Comparison of ENCODE assay signal across 14 cellular contexts in genomic region chr6:97195117-97195516, GRCh38.
DNase-seq lines count a peak whose midpoint lies in the region; ATAC-seq and TF ChIP-seq lines count a peak whose summit lies in the region.
"Had no signal": no experiment of that assay in that cellular context is flagged by ENCODE, and none has a peak within 500 bp of the region (broad histone marks: within the 10 kb centered on the region; RNA-seq: fewer than 3 reads in every experiment).

No MANE protein-coding gene starts in this region.

- H3K9me3 ChIP-seq in suprapubic skin, result no peaks in the 10 kb centered on the region

- TF ChIP-seq CTCF in brain microvascular endothelial cell (IDR thresholded peaks at IDR 0.05; ENCODE audit: low read depth, low read length, missing control alignments), result no peak
- TF ChIP-seq CTCF in suprapubic skin (IDR thresholded peaks at IDR 0.05), result no peak

- H3K4me1 ChIP-seq in suprapubic skin, result no peaks in the 10 kb centered on the region

- no peaks in the 10 kb centered on the region for H3K27me3 Mint-ChIP-seq in T-helper 2 cell treated with Interferon-gamma antibody and Interleukin-4, amounts not matched to agents 5 μg/mL and 100 μg/mL, for 36 hours (ENCODE audit: low read depth)
- H3K27me3 Mint-ChIP-seq: dendritic cell treated with granulocyte-macrophage colony-stimulating factor and Interleukin-4, amounts not matched to agents 40 ng/mL and 50 ng/mL, for 4 days had no signal

- H3K27me3 ChIP-seq in brain microvascular endothelial cell (replicated peaks) (no peaks in the 10 kb centered on the region), suprapubic skin (no peaks in the 10 kb centered on the region)

- H3K27ac ChIP-seq in brain microvascular endothelial cell (no peak overlapping the region), suprapubic skin (no peak overlapping the region)
- H3K27ac ChIP-seq: C4-2B had no signal

- H3K4me1 Mint-ChIP-seq in T-helper 2 cell treated with Interferon-gamma antibody and Interleukin-4, amounts not matched to agents 5 μg/mL and 100 μg/mL, for 36 hours (ENCODE audit: low read depth), result no peaks in the 10 kb centered on the region

- in situ Hi-C loops in brain microvascular endothelial cell (cut with HindIII; ENCODE audit: low pct_ligation_motif_present, low sequenced_read_pairs), result no loop called here

- TF ChIP-seq POLR2A in suprapubic skin (IDR thresholded peaks at IDR 0.05), result no peak

- H3K4me3 ChIP-seq in brain microvascular endothelial cell (ENCODE audit: low read depth, low read length) (no peak overlapping the region), suprapubic skin (no peak overlapping the region)

- no peaks in the 10 kb centered on the region for H3K9me3 Mint-ChIP-seq in T-helper 2 cell treated with Interferon-gamma antibody and Interleukin-4, amounts not matched to agents 5 μg/mL and 100 μg/mL, for 36 hours
- H3K9me3 Mint-ChIP-seq: dendritic cell treated with granulocyte-macrophage colony-stimulating factor and Interleukin-4, amounts not matched to agents 40 ng/mL and 50 ng/mL, for 4 days had no signal

- H3K36me3 ChIP-seq in brain microvascular endothelial cell (replicated peaks) (no peaks in the 10 kb centered on the region), suprapubic skin (peaks cover 3% of the 10 kb centered on the region)

- WGBS in suprapubic skin, result 45% methylated on average over 1 of the region's 1 CpG

- no peak for TF ChIP-seq EP300 in suprapubic skin (IDR thresholded peaks at IDR 0.05)

- H3K36me3 Mint-ChIP-seq in T-helper 2 cell treated with Interferon-gamma antibody and Interleukin-4, amounts not matched to agents 5 μg/mL and 100 μg/mL, for 36 hours (ENCODE audit: low read depth), result peaks cover 15% of the 10 kb centered on the region

- DNase-seq in Daoy (ENCODE audit: low read depth) (peak; percentile 1), NCI-H1694 treated with DMSO at 0.1 percent for 48 hours (lab: John Stamatoyannopoulos, UW) (peak; percentile 16), brain microvascular endothelial cell (peak; percentile 50), mucosa of gallbladder (ENCODE audit: low spot score) (peak; percentile 17), suprapubic skin (ENCODE audit: low spot score in 2 of 2) (no peak), KG1 (lab: John Stamatoyannopoulos, UW) (no peak)
- DNase-seq in T-helper 2 cell treated with Interferon-gamma antibody and Interleukin-4, amounts not matched to agents 5 μg/mL and 100 μg/mL, for 36 hours (ENCODE audit: low spot score), result no peak
- DNase-seq: activated CD8-positive, alpha-beta memory T cell treated with anti-CD3 and anti-CD28 coated beads for 24 hours; left ventricle myocardium superior; NCI-H2227 treated with DMSO at 0.1 percent for 48 hours had no signal

- no peak overlapping the region for H3K27ac Mint-ChIP-seq in T-helper 2 cell treated with Interferon-gamma antibody and Interleukin-4, amounts not matched to agents 5 μg/mL and 100 μg/mL, for 36 hours
- H3K27ac Mint-ChIP-seq: dendritic cell treated with granulocyte-macrophage colony-stimulating factor and Interleukin-4, amounts not matched to agents 40 ng/mL and 50 ng/mL, for 4 days had no signal

- no peak for ATAC-seq in HG03469 (IDR thresholded peaks at IDR 0.05; ENCODE audit: unreplicated experiment)
- ATAC-seq: left ventricle myocardium superior, SK-N-SH treated with all-trans-retinoic acid at 6 μM for 48 hours had no signal

- no peak overlapping the region for H3K4me3 Mint-ChIP-seq in T-helper 2 cell treated with Interferon-gamma antibody and Interleukin-4, amounts not matched to agents 5 μg/mL and 100 μg/mL, for 36 hours
- H3K4me3 Mint-ChIP-seq: dendritic cell treated with granulocyte-macrophage colony-stimulating factor and Interleukin-4, amounts not matched to agents 40 ng/mL and 50 ng/mL, for 4 days had no signal

Comparison
In these comparisons a context has a peak if more than half of its experiments do, and no peak if none do; other contexts are left out.
1. DNase-seq: peak in Daoy (single experiment), NCI-H1694 treated with DMSO at 0.1 percent for 48 hours (single experiment), brain microvascular endothelial cell (single experiment) and mucosa of gallbladder (single experiment); none in T-helper 2 cell treated with Interferon-gamma antibody and Interleukin-4, amounts not matched to agents 5 μg/mL and 100 μg/mL, for 36 hours (single experiment), suprapubic skin (0 of 2) and KG1 (single experiment).